In the genomic region with DNA sequence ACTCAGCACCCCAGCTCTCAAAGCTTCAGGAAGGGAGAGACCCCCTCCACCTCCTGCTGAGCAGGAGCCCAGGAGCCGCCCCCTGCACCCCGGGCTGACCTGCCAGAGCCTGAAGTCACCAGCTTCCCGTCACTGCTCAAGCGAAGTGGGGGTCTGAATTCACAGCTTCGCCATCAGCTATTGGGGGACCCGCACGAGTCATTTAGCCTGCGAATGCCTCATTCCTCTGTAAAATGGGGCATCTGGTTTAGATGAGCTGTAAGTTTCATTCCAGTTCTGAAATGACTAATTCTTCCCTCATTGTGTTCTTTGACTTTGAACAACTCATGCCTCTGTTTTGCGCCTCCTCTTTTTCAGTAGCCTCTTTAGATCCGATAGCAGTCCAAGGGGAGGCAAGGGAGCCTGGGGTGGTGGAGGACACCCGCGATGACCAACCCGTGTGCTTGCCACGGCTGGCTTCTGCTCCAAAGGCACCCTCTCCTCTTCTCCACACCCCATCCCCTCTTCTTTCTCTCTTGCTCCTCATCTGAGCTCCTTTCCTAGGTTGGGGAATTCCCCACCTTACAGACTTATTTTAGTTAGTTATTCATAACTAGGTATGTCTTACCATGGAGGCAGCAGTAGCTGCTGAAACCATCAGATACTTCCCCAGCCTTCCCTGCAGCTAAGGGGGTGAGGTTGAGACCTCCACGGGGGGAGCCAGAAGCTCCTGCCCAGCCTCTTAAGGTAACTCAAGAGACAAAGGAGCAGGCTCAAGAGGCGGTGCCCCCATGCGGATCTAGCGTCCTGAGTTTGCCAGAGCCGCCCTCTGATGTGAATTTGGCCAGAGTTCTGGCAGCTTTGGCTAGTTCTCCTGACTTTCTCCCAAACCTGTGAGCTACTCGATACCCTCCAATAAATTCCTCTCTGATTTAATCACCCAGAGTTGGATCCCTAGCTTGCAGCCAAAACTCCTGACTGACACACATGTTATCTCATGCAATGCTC, we compare ENCODE assay signal across 2 cellular contexts.
TF ChIP-seq lines count a peak whose summit lies in the region.

No MANE protein-coding gene starts in this region.

TF ChIP-seq in GM23338, 12 proteins besides CTCF, POLR2A, EP300 and RAD21 (continued from another document):
- TF ChIP-seq, protein P1, sequence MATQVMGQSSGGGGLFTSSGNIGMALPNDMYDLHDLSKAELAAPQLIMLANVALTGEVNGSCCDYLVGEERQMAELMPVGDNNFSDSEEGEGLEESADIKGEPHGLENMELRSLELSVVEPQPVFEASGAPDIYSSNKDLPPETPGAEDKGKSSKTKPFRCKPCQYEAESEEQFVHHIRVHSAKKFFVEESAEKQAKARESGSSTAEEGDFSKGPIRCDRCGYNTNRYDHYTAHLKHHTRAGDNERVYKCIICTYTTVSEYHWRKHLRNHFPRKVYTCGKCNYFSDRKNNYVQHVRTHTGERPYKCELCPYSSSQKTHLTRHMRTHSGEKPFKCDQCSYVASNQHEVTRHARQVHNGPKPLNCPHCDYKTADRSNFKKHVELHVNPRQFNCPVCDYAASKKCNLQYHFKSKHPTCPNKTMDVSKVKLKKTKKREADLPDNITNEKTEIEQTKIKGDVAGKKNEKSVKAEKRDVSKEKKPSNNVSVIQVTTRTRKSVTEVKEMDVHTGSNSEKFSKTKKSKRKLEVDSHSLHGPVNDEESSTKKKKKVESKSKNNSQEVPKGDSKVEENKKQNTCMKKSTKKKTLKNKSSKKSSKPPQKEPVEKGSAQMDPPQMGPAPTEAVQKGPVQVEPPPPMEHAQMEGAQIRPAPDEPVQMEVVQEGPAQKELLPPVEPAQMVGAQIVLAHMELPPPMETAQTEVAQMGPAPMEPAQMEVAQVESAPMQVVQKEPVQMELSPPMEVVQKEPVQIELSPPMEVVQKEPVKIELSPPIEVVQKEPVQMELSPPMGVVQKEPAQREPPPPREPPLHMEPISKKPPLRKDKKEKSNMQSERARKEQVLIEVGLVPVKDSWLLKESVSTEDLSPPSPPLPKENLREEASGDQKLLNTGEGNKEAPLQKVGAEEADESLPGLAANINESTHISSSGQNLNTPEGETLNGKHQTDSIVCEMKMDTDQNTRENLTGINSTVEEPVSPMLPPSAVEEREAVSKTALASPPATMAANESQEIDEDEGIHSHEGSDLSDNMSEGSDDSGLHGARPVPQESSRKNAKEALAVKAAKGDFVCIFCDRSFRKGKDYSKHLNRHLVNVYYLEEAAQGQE (IDR thresholded peaks at IDR 0.05; ENCODE audit: unreplicated experiment): no peak

TF ChIP-seq in SK-N-SH, 30 proteins besides CTCF, POLR2A, EP300 and RAD21 (continued from another document):
- TF ChIP-seq, protein P2, sequence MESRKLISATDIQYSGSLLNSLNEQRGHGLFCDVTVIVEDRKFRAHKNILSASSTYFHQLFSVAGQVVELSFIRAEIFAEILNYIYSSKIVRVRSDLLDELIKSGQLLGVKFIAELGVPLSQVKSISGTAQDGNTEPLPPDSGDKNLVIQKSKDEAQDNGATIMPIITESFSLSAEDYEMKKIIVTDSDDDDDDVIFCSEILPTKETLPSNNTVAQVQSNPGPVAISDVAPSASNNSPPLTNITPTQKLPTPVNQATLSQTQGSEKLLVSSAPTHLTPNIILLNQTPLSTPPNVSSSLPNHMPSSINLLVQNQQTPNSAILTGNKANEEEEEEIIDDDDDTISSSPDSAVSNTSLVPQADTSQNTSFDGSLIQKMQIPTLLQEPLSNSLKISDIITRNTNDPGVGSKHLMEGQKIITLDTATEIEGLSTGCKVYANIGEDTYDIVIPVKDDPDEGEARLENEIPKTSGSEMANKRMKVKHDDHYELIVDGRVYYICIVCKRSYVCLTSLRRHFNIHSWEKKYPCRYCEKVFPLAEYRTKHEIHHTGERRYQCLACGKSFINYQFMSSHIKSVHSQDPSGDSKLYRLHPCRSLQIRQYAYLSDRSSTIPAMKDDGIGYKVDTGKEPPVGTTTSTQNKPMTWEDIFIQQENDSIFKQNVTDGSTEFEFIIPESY (IDR thresholded peaks at IDR 0.05; ENCODE audit: borderline replicate concordance, low read depth): 0 out of 2 replicates have a peak, but pooled peaks have one; percentile 19
- peak; percentile 89 for TF ChIP-seq TCF12 (IDR thresholded peaks at IDR 0.05)
- no peak for TF ChIP-seq POLR2AphosphoS5 (IDR thresholded peaks at IDR 0.05; ENCODE audit: low read depth, low read length)
- TF ChIP-seq, protein P3, sequence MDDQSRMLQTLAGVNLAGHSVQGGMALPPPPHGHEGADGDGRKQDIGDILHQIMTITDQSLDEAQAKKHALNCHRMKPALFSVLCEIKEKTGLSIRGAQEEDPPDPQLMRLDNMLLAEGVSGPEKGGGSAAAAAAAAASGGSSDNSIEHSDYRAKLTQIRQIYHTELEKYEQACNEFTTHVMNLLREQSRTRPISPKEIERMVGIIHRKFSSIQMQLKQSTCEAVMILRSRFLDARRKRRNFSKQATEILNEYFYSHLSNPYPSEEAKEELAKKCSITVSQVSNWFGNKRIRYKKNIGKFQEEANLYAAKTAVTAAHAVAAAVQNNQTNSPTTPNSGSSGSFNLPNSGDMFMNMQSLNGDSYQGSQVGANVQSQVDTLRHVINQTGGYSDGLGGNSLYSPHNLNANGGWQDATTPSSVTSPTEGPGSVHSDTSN (IDR thresholded peaks at IDR 0.05): peak; percentile 60
- peak; percentile 51; the same call in 1 of the 2 replicates for TF ChIP-seq NFIC (IDR thresholded peaks at IDR 0.05; ENCODE audit: borderline replicate concordance)
- TF ChIP-seq, protein P4, sequence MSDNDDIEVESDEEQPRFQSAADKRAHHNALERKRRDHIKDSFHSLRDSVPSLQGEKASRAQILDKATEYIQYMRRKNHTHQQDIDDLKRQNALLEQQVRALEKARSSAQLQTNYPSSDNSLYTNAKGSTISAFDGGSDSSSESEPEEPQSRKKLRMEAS (IDR thresholded peaks at IDR 0.05; ENCODE audit: low read depth): peak; percentile 51; the same call in 1 of the 2 replicates
- TF ChIP-seq, protein P5, sequence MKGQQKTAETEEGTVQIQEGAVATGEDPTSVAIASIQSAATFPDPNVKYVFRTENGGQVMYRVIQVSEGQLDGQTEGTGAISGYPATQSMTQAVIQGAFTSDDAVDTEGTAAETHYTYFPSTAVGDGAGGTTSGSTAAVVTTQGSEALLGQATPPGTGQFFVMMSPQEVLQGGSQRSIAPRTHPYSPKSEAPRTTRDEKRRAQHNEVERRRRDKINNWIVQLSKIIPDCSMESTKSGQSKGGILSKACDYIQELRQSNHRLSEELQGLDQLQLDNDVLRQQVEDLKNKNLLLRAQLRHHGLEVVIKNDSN (IDR thresholded peaks at IDR 0.05; ENCODE audit: borderline replicate concordance, low read depth): no peak
- peak; percentile 59; the same call in 1 of the 2 replicates for TF ChIP-seq FOSL2 (IDR thresholded peaks at IDR 0.05; ENCODE audit: borderline replicate concordance, low read depth)
- TF ChIP-seq JUND (IDR thresholded peaks at IDR 0.05): peak; percentile 52
